8 cellular contexts compared by ENCODE assay signal in the genomic region with DNA sequence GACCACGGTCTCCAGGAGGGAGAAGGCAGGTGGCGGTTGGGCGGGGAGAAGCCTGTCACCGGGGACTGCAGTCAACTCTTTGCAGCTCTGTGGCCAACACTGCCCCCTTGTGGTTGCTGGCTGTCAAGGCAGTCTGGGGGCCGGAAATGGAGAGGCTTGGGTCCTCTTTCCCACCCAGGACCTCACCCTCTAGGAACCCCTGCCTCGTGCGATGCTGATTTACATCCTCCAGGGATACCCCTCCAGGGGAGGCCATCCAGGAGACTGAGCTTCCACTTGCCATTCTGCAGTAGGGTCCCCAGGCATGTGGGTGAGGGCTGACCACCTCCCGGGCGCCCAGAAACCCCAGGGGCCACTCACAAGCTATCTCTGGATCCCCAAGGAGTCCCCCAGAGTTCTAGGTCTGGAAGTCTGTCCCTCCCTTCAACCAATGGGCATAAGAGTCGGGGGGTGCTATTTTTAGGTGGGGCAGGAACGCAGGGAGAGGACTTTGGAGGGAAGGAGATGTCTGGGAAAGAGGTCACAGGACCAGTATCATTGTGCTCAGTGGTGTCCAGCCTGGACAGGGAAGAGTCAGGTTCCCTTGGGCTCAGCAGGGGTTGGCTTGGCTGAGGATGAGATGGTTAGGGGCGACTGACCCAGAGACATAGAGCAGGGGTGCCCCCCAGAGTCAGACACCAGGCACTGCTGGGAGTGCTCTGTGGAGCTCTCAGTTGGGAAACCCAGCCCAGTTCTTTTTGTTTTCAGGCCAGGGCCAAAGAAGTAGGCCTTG. TPM values are rescaled to one million over a fixed set of nuclear protein-coding genes. Genes with fewer than 3 reads are reported as not detected.
DNase-seq lines count a peak whose midpoint lies in the region; ATAC-seq lines count a peak whose summit lies in the region.

No MANE protein-coding gene starts in this region.

- no peaks in the 10 kb centered on the region for H3K27me3 Mint-ChIP-seq in activated CD4-positive, alpha-beta memory T cell treated with anti-CD3 and anti-CD28 coated beads for 36 hours

- H3K4ac ChIP-seq in mesenchymal stem cell (ENCODE audit: low read depth in 1 of 2, low read length in 2 of 2), result peak overlapping the region; percentile 3 to 75

- intact Hi-C loops in activated CD4-positive, alpha-beta memory T cell treated with anti-CD3 and anti-CD28 coated beads for 36 hours (cut with micrococcal nuclease), result loop anchor here (1.0 to 2.0 kb wide), 7 partner anchors 32 to 332 kb away; partner anchors contain the start of genes CYB561D1 and PSRC1

- H3K36me3 Mint-ChIP-seq in activated CD4-positive, alpha-beta memory T cell treated with anti-CD3 and anti-CD28 coated beads for 36 hours, result no peaks in the 10 kb centered on the region

- no peak overlapping the region for H3K4me2 ChIP-seq in mesenchymal stem cell (ENCODE audit: low read length, poor library complexity, severe bottlenecking)

- peak overlapping the region; percentile 85 for H2BK15ac ChIP-seq in mesenchymal stem cell (ENCODE audit: low read depth, poor library complexity, severe bottlenecking)

- no peaks in the 10 kb centered on the region for H3K79me1 ChIP-seq in mesenchymal stem cell (replicated peaks; ENCODE audit: low read length, poor library complexity, severe bottlenecking)

- H2AFZ ChIP-seq in mesenchymal stem cell (ENCODE audit: low read depth, low read length), result peak overlapping the region; percentile 79

- no peaks in the 10 kb centered on the region for H3K9me3 ChIP-seq in duodenal mucosa (ENCODE audit: control insufficient read depth in 1 of 2, low read length in 2 of 2)
- no peaks in the 10 kb centered on the region for H3K9me3 ChIP-seq in mesenchymal stem cell (ENCODE audit: control insufficient read depth, low read length)

- peak overlapping the region; percentile 85 for H4K8ac ChIP-seq in mesenchymal stem cell (ENCODE audit: low read length)

- no peak overlapping the region for H3K27ac ChIP-seq in duodenal mucosa (ENCODE audit: low read depth, low read length)
- H3K27ac ChIP-seq in mesenchymal stem cell (ENCODE audit: low read length, poor library complexity, severe bottlenecking), result peak overlapping the region; percentile 24

- peak overlapping the region; percentile 65 for H4K91ac ChIP-seq in mesenchymal stem cell (ENCODE audit: low read length)

- no peaks in the 10 kb centered on the region for H3K36me3 ChIP-seq in duodenal mucosa (ENCODE audit: control insufficient read depth in 1 of 2, insufficient read depth in 2 of 2, low read length in 2 of 2)
- H3K36me3 ChIP-seq in mesenchymal stem cell (ENCODE audit: control insufficient read depth in 1 of 2, insufficient read depth in 2 of 2, low read depth in 1 of 2, low read length in 2 of 2), result no peaks in the 10 kb centered on the region

- ATAC-seq in GM19023 (IDR thresholded peaks at IDR 0.05; ENCODE audit: unreplicated experiment) (peak; percentile 74), HG03469 (IDR thresholded peaks at IDR 0.05; ENCODE audit: unreplicated experiment) (peak; percentile 59)

- DNase-seq in AG08396 (ENCODE audit: low spot score), result peak; percentile 86
- DNase-seq in NCI-H774 (lab: John Stamatoyannopoulos, UW), result peak; percentile 54
- peak; percentile 94 for DNase-seq in activated CD4-positive, alpha-beta memory T cell treated with anti-CD3 and anti-CD28 coated beads for 36 hours
- peak; percentile 83 for DNase-seq in mesenchymal stem cell
- DNase-seq in stimulated activated CD8-positive, alpha-beta memory T cell treated with anti-CD3 and anti-CD28 coated beads, Interleukin-12 subunit alpha, Interleukin-12 subunit beta, amount 100 ng/mL, for 1 hour (ENCODE audit: low read depth), result peak; percentile 91

- peak overlapping the region; percentile 39 to 47 for H3K9ac ChIP-seq in duodenal mucosa (ENCODE audit: low read depth in 1 of 2, low read length in 2 of 2)
- H3K9ac ChIP-seq in mesenchymal stem cell (ENCODE audit: low read length), result peak overlapping the region; percentile 72

- POLR2A ChIA-PET in activated CD4-positive, alpha-beta memory T cell treated with anti-CD3 and anti-CD28 coated beads for 36 hours (lab: Charles Lee), result interaction anchor here (1.0 to 2.6 kb wide), 9 partner anchors 16 to 318 kb away, joined by 3 to 21 read pairs (median 4); partner anchors contain the start of genes AMPD2, CYB561D1, GNAI3 and GNAT2

- no peak overlapping the region for H3K23ac ChIP-seq in mesenchymal stem cell (ENCODE audit: low read length in 2 of 2)

- CTCF ChIA-PET in activated CD4-positive, alpha-beta memory T cell treated with anti-CD3 and anti-CD28 coated beads for 36 hours (lab: Charles Lee), result interaction anchor here (0.5 to 21.1 kb wide), 83 partner anchors 9 to 703 kb away, joined by 3 to 1096 read pairs (median 4); partner anchors contain the start of genes AHCYL1, AMIGO1, AMPD2 and ATXN7L2

- H3K18ac ChIP-seq in mesenchymal stem cell (ENCODE audit: low read depth in 1 of 2, low read length in 2 of 2), result peak overlapping the region; percentile 44 to 74

- WGBS in mesenchymal stem cell, result 22% methylated on average over 11 of the region's 12 CpGs

- H3K4me3 ChIP-seq in duodenal mucosa (ENCODE audit: low read depth in 1 of 2, low read length in 2 of 2) (peak overlapping the region; percentile 58 to 59), mesenchymal stem cell (ENCODE audit: insufficient read depth in 1 of 2, low read depth in 1 of 2, low read length in 2 of 2) (peak overlapping the region in 1 of 2 experiments; percentile 48)

- no peak overlapping the region for H3K14ac ChIP-seq in mesenchymal stem cell (ENCODE audit: low read length in 2 of 2)

- peak overlapping the region; percentile 59 for H3K4me3 Mint-ChIP-seq in activated CD4-positive, alpha-beta memory T cell treated with anti-CD3 and anti-CD28 coated beads for 36 hours

- H3K4me1 Mint-ChIP-seq in activated CD4-positive, alpha-beta memory T cell treated with anti-CD3 and anti-CD28 coated beads for 36 hours (ENCODE audit: low read depth), result peaks cover 20% of the 10 kb centered on the region

- H2AK5ac ChIP-seq in mesenchymal stem cell (ENCODE audit: low read length, severe bottlenecking), result peak overlapping the region; percentile 28

- H3K4me1 ChIP-seq in duodenal mucosa (ENCODE audit: control insufficient read depth in 1 of 2, insufficient read depth in 2 of 2, low read length in 2 of 2) (peaks cover 15 to 16% of the 10 kb centered on the region in 2 donors), mesenchymal stem cell (ENCODE audit: control insufficient read depth, insufficient read depth, low read depth, low read length) (peaks cover 15% of the 10 kb centered on the region)

- H3K27me3 ChIP-seq in duodenal mucosa (ENCODE audit: control insufficient read depth in 1 of 2, insufficient read depth in 2 of 2, low read length in 2 of 2) (no peaks in the 10 kb centered on the region), mesenchymal stem cell (ENCODE audit: control insufficient read depth in 1 of 2, insufficient read depth in 1 of 2, low read length in 2 of 2) (peaks cover 5 to 9% of the 10 kb centered on the region in 2 experiments)

- H3K27ac Mint-ChIP-seq in activated CD4-positive, alpha-beta memory T cell treated with anti-CD3 and anti-CD28 coated beads for 36 hours, result peak overlapping the region; percentile 81

- H2BK120ac ChIP-seq in mesenchymal stem cell (ENCODE audit: low read depth, low read length), result peak overlapping the region; percentile 56

- H2BK12ac ChIP-seq in mesenchymal stem cell (ENCODE audit: low read length in 2 of 2), result peak overlapping the region in 1 of 2 experiments; percentile 23

- H3K9me3 Mint-ChIP-seq in activated CD4-positive, alpha-beta memory T cell treated with anti-CD3 and anti-CD28 coated beads for 36 hours, result no peaks in the 10 kb centered on the region

- no peak overlapping the region for H2BK5ac ChIP-seq in mesenchymal stem cell (ENCODE audit: low read depth, low read length, poor library complexity, severe bottlenecking)

RNA-seq across cellular contexts. Expression of gene GPR61, which starts 7.1 kb away (rescaled TPM):
- under 1 TPM in 1 of 2 experiments, not detected in 1; 0.15 TPM for total RNA-seq in activated CD4-positive, alpha-beta memory T cell treated with anti-CD3 and anti-CD28 coated beads for 36 hours
- polyA plus RNA-seq in mesenchymal stem cell (2013, experiment 1 of 2), result not detected
- polyA plus RNA-seq in mesenchymal stem cell (2013, experiment 2 of 2), result not detected

RNA-seq across cellular contexts. Expression of gene GNAI3, which starts 15.9 kb away (rescaled TPM):
- 1 to 10 TPM; 9.2 to 9.9 TPM for total RNA-seq in activated CD4-positive, alpha-beta memory T cell treated with anti-CD3 and anti-CD28 coated beads for 36 hours
- 6.2 TPM for polyA plus RNA-seq in mesenchymal stem cell (2013, experiment 1 of 2)
- polyA plus RNA-seq in mesenchymal stem cell (2013, experiment 2 of 2), result 6.5 TPM

RNA-seq across cellular contexts. Expression of gene AMIGO1, which starts 23.0 kb away (rescaled TPM):
- total RNA-seq in activated CD4-positive, alpha-beta memory T cell treated with anti-CD3 and anti-CD28 coated beads for 36 hours, result 1 to 10 TPM; 1.8 to 2.2 TPM
- polyA plus RNA-seq in mesenchymal stem cell (2013, experiment 1 of 2), result 0.36 TPM
- 0.36 TPM for polyA plus RNA-seq in mesenchymal stem cell (2013, experiment 2 of 2)

RNA-seq across cellular contexts. Expression of gene CYB561D1, which starts 38.7 kb away (rescaled TPM):
- total RNA-seq in activated CD4-positive, alpha-beta memory T cell treated with anti-CD3 and anti-CD28 coated beads for 36 hours, result 1 to 10 TPM; 6.6 to 8.7 TPM
- polyA plus RNA-seq in mesenchymal stem cell (2013, experiment 1 of 2), result 4.1 TPM
- 4.2 TPM for polyA plus RNA-seq in mesenchymal stem cell (2013, experiment 2 of 2)

RNA-seq across cellular contexts. Expression of gene ATXN7L2, which starts 48.8 kb away (rescaled TPM):
- 10 to 100 TPM; 10.7 to 11.1 TPM for total RNA-seq in activated CD4-positive, alpha-beta memory T cell treated with anti-CD3 and anti-CD28 coated beads for 36 hours
- 2.0 TPM for polyA plus RNA-seq in mesenchymal stem cell (2013, experiment 1 of 2)
- polyA plus RNA-seq in mesenchymal stem cell (2013, experiment 2 of 2), result 2.0 TPM
